ENCODE assay signal across 8 cellular contexts in genomic region chr14:101761032-101761880, GRCh38. TPM values are rescaled to one million over a fixed set of nuclear protein-coding genes. Genes with fewer than 3 reads are reported as not detected.
DNase-seq lines count a peak whose midpoint lies in the region; ATAC-seq and TF ChIP-seq lines count a peak whose summit lies in the region.

PPP2R5C (plus strand) TSS chr14:101761709; CDS start chr14:101761894, 185 bp downstream.

- TF ChIP-seq CTCF in AG09309 (IDR thresholded peaks at IDR 0.05; ENCODE audit: control insufficient read depth, insufficient read depth, low read depth, low read length, missing control alignments) (no peak), choroid plexus epithelial cell (conservative IDR thresholded peaks at IDR 0.05; ENCODE audit: low read depth, low read length) (no peak)

- DNase-seq in AG09309 (ENCODE audit: low read depth) (peak; percentile 32), NCI-H526 (lab: John Stamatoyannopoulos, UW) (peak; percentile 72 to 90), choroid plexus epithelial cell (ENCODE audit: low read depth) (peak; percentile 93), left colon (peak; percentile 94)
- DNase-seq in activated CD4-positive, alpha-beta T cell treated with anti-CD3 and anti-CD28 coated beads for 48 hours = peak; percentile 90
- DNase-seq in stimulated activated CD4-positive, alpha-beta T cell treated with anti-CD3 and anti-CD28 coated beads, Interleukin-1b, Interleukin-23, amount 100 ng/mL, for 24 hours (ENCODE audit: low read depth in 4 of 4, low spot score in 1 of 4) = peak; percentile 74 to 83 (median 78)

- H3K4me3 ChIP-seq in AG09309 (ENCODE audit: control insufficient read depth, low read depth, low read length) (peak within 1 kb of the TSS; percentile 76), choroid plexus epithelial cell (ENCODE audit: low read depth, low read length) (peak within 1 kb of the TSS; percentile 68)

- peak; percentile 62 for ATAC-seq in GM19035 (IDR thresholded peaks at IDR 0.05; ENCODE audit: unreplicated experiment)
- ATAC-seq in HG03354 (IDR thresholded peaks at IDR 0.05; ENCODE audit: poor library complexity, severe bottlenecking, unreplicated experiment) = peak; percentile 62
- ATAC-seq in left colon = peak; percentile 76

- intact Hi-C loops in left colon (cut with DNase I, micrococcal nuclease) = loop anchor here in 1 of 2 donors (10.0 kb wide), 1 partner anchor 114 kb away; no protein-coding TSS in a partner anchor

RNA-seq across cellular contexts. Expression of gene PPP2R5C, which starts in this region (rescaled TPM):
- total RNA-seq in left colon = 100 to 1,000 TPM; 139 to 144 TPM

Comparison
In these comparisons a context has a peak if more than half of its experiments do, and no peak if none do; other contexts are left out.
1. Peak in every context shown above with its lines: DNase-seq, ATAC-seq and H3K4me3 ChIP-seq.
2. DNase-seq: peak in every context shown above with its lines; median percentile 94 in left colon; 93 in choroid plexus epithelial cell; 90 in activated CD4-positive, alpha-beta T cell treated with anti-CD3 and anti-CD28 coated beads for 48 hours; 81 in NCI-H526; 78 in stimulated activated CD4-positive, alpha-beta T cell treated with anti-CD3 and anti-CD28 coated beads, Interleukin-1b, Interleukin-23, amount 100 ng/mL, for 24 hours; 32 in AG09309.